In genomic region chr1:67441739-67442286, GRCh38 we compare ENCODE assay signal across 17 cellular contexts. TPM values are rescaled to one million over a fixed set of nuclear protein-coding genes. Genes with fewer than 3 reads are reported as not detected.
A peak's percentile ranks its signal among the peaks of the same experiment; 100 is the strongest.
DNase-seq lines count a peak whose midpoint lies in the region; ATAC-seq, FAIRE-seq and TF ChIP-seq lines count a peak whose summit lies in the region.
"Had no signal": no experiment of that assay in that cellular context is flagged by ENCODE, and none has a peak within 500 bp of the region (broad histone marks: within the 10 kb centered on the region; RNA-seq: fewer than 3 reads in every experiment).

No MANE protein-coding gene starts in this region.

- TF ChIP-seq RAD21 in GM12878 (IDR thresholded peaks at IDR 0.05; ENCODE audit: insufficient read depth, low read depth, low read length), result no peak

- WGBS in GM12878 (ENCODE audit: insufficient coverage, insufficient replicate concordance, low lambda C conversion rate, missing lambda C conversion rate), result 50% methylated on average over 3 of the region's 3 CpGs

- no peaks in the 10 kb centered on the region for H3K27me3 Mint-ChIP-seq in CD8-positive, alpha-beta T cell (ENCODE audit: low read depth)

- H3K4me3 Mint-ChIP-seq in CD8-positive, alpha-beta T cell, result no peak overlapping the region
- H3K4me3 Mint-ChIP-seq: CD8-positive, alpha-beta memory T cell; naive thymus-derived CD4-positive, alpha-beta T cell had no signal

- no peak overlapping the region for H3K4me3 ChIP-seq in GM12878
- no peak overlapping the region for H3K4me3 ChIP-seq in thoracic aorta
- no peak overlapping the region for H3K4me3 ChIP-seq in CD8-positive, alpha-beta T cell (ENCODE audit: low read depth, low read length)
- H3K4me3 ChIP-seq: body of pancreas, dorsolateral prefrontal cortex, esophagus squamous epithelium, Peyer's patch had no signal

- no peaks in the 10 kb centered on the region for H3K4me1 Mint-ChIP-seq in CD8-positive, alpha-beta T cell (ENCODE audit: low read depth)

- no peaks in the 10 kb centered on the region for H4K20me1 ChIP-seq in GM12878 (ENCODE audit: control insufficient read depth, insufficient read depth)

- CTCF ChIA-PET in GM12878 (lab: Yijun Ruan, JAX), result interaction anchor here (1.6 kb wide), 1 partner anchor 10 kb away, joined by 4 read pairs; no protein-coding TSS in a partner anchor
- CTCF ChIA-PET in CD8-positive, alpha-beta T cell (lab: Charles Lee), result interaction anchor here (1.5 kb wide), 1 partner anchor 9 kb away, joined by 4 read pairs; no protein-coding TSS in a partner anchor

- BruUV-seq in GM12878 (replicated peaks; lab: Mats Ljungman, UMichigan), result no TSS peak

- peaks cover 0 to 4% of the 10 kb centered on the region in 2 donors for H3K36me3 Mint-ChIP-seq in activated naive CD4-positive, alpha-beta T cell treated with anti-CD3 and anti-CD28 coated beads, Interleukin-2, amount 50 U/mL, for 72 hours
- H3K36me3 Mint-ChIP-seq in CD8-positive, alpha-beta T cell, result no peaks in the 10 kb centered on the region
- H3K36me3 Mint-ChIP-seq: naive thymus-derived CD4-positive, alpha-beta T cell had no signal

- no peaks in the 10 kb centered on the region for H3K36me3 ChIP-seq in GM12878 (ENCODE audit: control insufficient read depth in 2 of 2, insufficient read depth in 2 of 2, low read length in 1 of 2)
- no peaks in the 10 kb centered on the region for H3K36me3 ChIP-seq in thoracic aorta
- no peaks in the 10 kb centered on the region for H3K36me3 ChIP-seq in CD8-positive, alpha-beta T cell (ENCODE audit: insufficient read depth, low read length)
- H3K36me3 ChIP-seq: esophagus squamous epithelium, Peyer's patch had no signal

- H3K27me3 ChIP-seq in GM12878 (replicated peaks in 1 of 2; ENCODE audit: control insufficient read depth in 2 of 2, insufficient read depth in 2 of 2, low read length in 1 of 2) (no peaks in the 10 kb centered on the region), thoracic aorta (replicated peaks; ENCODE audit: insufficient read depth) (no peaks in the 10 kb centered on the region)
- H3K27me3 ChIP-seq in CD8-positive, alpha-beta T cell (ENCODE audit: insufficient read depth, low read length), result no peaks in the 10 kb centered on the region
- H3K27me3 ChIP-seq: body of pancreas, esophagus squamous epithelium, Peyer's patch had no signal

- H3K9me3 ChIP-seq in GM12878 (replicated peaks; ENCODE audit: control insufficient read depth, insufficient read depth, low read length) (no peaks in the 10 kb centered on the region), thoracic aorta (no peaks in the 10 kb centered on the region)
- no peaks in the 10 kb centered on the region for H3K9me3 ChIP-seq in CD8-positive, alpha-beta T cell (ENCODE audit: low read length)
- H3K9me3 ChIP-seq: body of pancreas, esophagus squamous epithelium, Peyer's patch had no signal

- no peak for DNase-seq in activated naive CD4-positive, alpha-beta T cell treated with anti-CD3 and anti-CD28 coated beads, Interleukin-2, amount 50 U/mL, for 72 hours (ENCODE audit: low spot score in 2 of 2)
- DNase-seq in activated naive CD4-positive, alpha-beta T cell treated with anti-CD3 and anti-CD28 coated beads, Interleukin-2, amount 50 U/mL, for 16 hours, result no peak
- DNase-seq in GM12878 (ENCODE audit: low read depth, low spot score) (no peak), thoracic aorta (ENCODE audit: low spot score) (no peak), cerebellar nuclear complex (lab: John Stamatoyannopoulos, UW) (no peak), GF-D8 (lab: John Stamatoyannopoulos, UW) (no peak)
- no peak for DNase-seq in CD8-positive, alpha-beta T cell
- DNase-seq: activated CD8-positive, alpha-beta memory T cell treated with anti-CD3 and anti-CD28 coated beads for 24 hours; activated gamma-delta T cell; CD8-positive, alpha-beta memory T cell; esophagus squamous epithelium; NCI-H1417 treated with DMSO at 0.1 percent for 48 hours had no signal

- in situ Hi-C loops in GM12878 (cut with MboI), result no loop called here

- peaks cover 6% of the 10 kb centered on the region; the same call in 1 of the 2 replicates for H3K4me1 ChIP-seq in GM12878 (ENCODE audit: control insufficient read depth, insufficient read depth, low read length)
- peaks cover 5 to 19% of the 10 kb centered on the region in 2 donors for H3K4me1 ChIP-seq in thoracic aorta (ENCODE audit: control insufficient read depth in 1 of 2, low read depth in 2 of 2)
- H3K4me1 ChIP-seq in CD8-positive, alpha-beta T cell (ENCODE audit: insufficient read depth, low read length), result no peaks in the 10 kb centered on the region
- H3K4me1 ChIP-seq: Peyer's patch had no signal

- TF ChIP-seq CTCF in GM12878 (IDR thresholded peaks at IDR 0.05 in 2 of 3, conservative IDR thresholded peaks at IDR 0.05 in 1 of 3; ENCODE audit: control insufficient read depth in 2 of 3, extremely low read depth in 1 of 3, insufficient read depth in 1 of 3, low read depth in 3 of 3, low read length in 3 of 3) (no peak), thoracic aorta (IDR thresholded peaks at IDR 0.05) (no peak)
- TF ChIP-seq CTCF in CD8-positive, alpha-beta T cell (IDR thresholded peaks at IDR 0.05), result no peak

- RAD21 ChIA-PET in GM12878 (lab: Charles Lee; ENCODE audit: unreplicated experiment), result interaction anchor here (0.6 to 0.7 kb wide), 2 partner anchors 27 to 684 kb away, joined by 3 to 4 read pairs; no protein-coding TSS in a partner anchor

- H3K27ac Mint-ChIP-seq in activated naive CD4-positive, alpha-beta T cell treated with anti-CD3 and anti-CD28 coated beads, Interleukin-2, amount 50 U/mL, for 72 hours, result peak overlapping the region; percentile 57 to 74
- H3K27ac Mint-ChIP-seq in CD8-positive, alpha-beta T cell, result no peak overlapping the region
- H3K27ac Mint-ChIP-seq: CD8-positive, alpha-beta memory T cell had no signal

- no peak overlapping the region for H2AFZ ChIP-seq in GM12878 (ENCODE audit: control insufficient read depth, low read depth, low read length)

- TF ChIP-seq POLR2A in GM12878 (IDR thresholded peaks at IDR 0.05; ENCODE audit: low read depth, low read length), result no peak

- H3K4me2 ChIP-seq in GM12878 (ENCODE audit: control insufficient read depth, insufficient read depth), result no peak overlapping the region

- FAIRE-seq in GM12878 (lab: Jason Lieb, UNC), result no peak

- H3K27ac ChIP-seq in GM12878 (ENCODE audit: control insufficient read depth, insufficient read depth), result no peak overlapping the region
- peak overlapping the region; percentile 23 to 42 for H3K27ac ChIP-seq in thoracic aorta
- no peak overlapping the region for H3K27ac ChIP-seq in CD8-positive, alpha-beta T cell (ENCODE audit: low read depth, low read length)
- H3K27ac ChIP-seq: body of pancreas, esophagus squamous epithelium, Peyer's patch had no signal

- intact Hi-C loops in GM12878 (cut with micrococcal nuclease; ENCODE audit: unreplicated experiment), result no loop called here
- intact Hi-C loops in CD8-positive, alpha-beta T cell (cut with DNase I, micrococcal nuclease), result no loop called here

- H3K9me3 Mint-ChIP-seq in activated naive CD4-positive, alpha-beta T cell treated with anti-CD3 and anti-CD28 coated beads, Interleukin-2, amount 50 U/mL, for 72 hours, result peaks cover 0 to 8% of the 10 kb centered on the region in 2 donors
- H3K9me3 Mint-ChIP-seq in CD8-positive, alpha-beta T cell, result no peaks in the 10 kb centered on the region
- H3K9me3 Mint-ChIP-seq: CD8-positive, alpha-beta memory T cell; naive thymus-derived CD4-positive, alpha-beta T cell had no signal

- POLR2A ChIA-PET in GM12878 (lab: Charles Lee), result no interaction called here
- POLR2A ChIA-PET in CD8-positive, alpha-beta T cell (lab: Charles Lee), result interaction anchor here (0.7 to 2.3 kb wide), 3 partner anchors 11 to 85 kb away, joined by 3 to 11 read pairs (median 3); partner anchors contain the start of gene SERBP1

- peak; percentile 93 to 99 for ATAC-seq in activated naive CD4-positive, alpha-beta T cell treated with anti-CD3 and anti-CD28 coated beads, Interleukin-2, amount 50 U/mL, for 72 hours
- ATAC-seq in HG02870 (IDR thresholded peaks at IDR 0.05; ENCODE audit: unreplicated experiment) (peak; percentile 69), GM12878 (peak; percentile 45; the same call in 2 of the 3 replicates), thoracic aorta (ENCODE audit: insufficient number of reproducible peaks, low FRiP score, low read depth) (no peak)
- no peak for ATAC-seq in CD8-positive, alpha-beta T cell
- ATAC-seq: body of pancreas; naive thymus-derived CD4-positive, alpha-beta T cell had no signal

- SMC1A ChIA-PET in GM12878 (lab: Charles Lee; ENCODE audit: uncharacterized antibody, unreplicated experiment), result interaction anchor here (0.6 to 1.1 kb wide), 4 partner anchors 14 to 228 kb away, joined by 3 read pairs; no protein-coding TSS in a partner anchor

- H3K79me2 ChIP-seq in GM12878 (ENCODE audit: control insufficient read depth, insufficient read depth, low read length), result no peaks in the 10 kb centered on the region

- TF ChIP-seq EP300 in GM12878 (IDR thresholded peaks at IDR 0.05; ENCODE audit: borderline replicate concordance in 1 of 2, control insufficient read depth in 1 of 2, low read depth in 2 of 2, low read length in 2 of 2), result no peak

- H3K9ac ChIP-seq in GM12878 (ENCODE audit: control insufficient read depth, insufficient read depth, low read length), result no peak overlapping the region

TF ChIP-seq in GM12878, 131 proteins besides CTCF, POLR2A, EP300 and RAD21 (continues in another document):
- no peak for TF ChIP-seq BHLHE40 (IDR thresholded peaks at IDR 0.05; ENCODE audit: borderline replicate concordance in 1 of 2, low read depth in 2 of 2, low read length in 1 of 2)
- no peak for TF ChIP-seq NFIC (IDR thresholded peaks at IDR 0.05; ENCODE audit: low read depth, low read length)
- no peak for TF ChIP-seq NRF1 (conservative IDR thresholded peaks at IDR 0.05; ENCODE audit: low read depth, low read length)

RNA-seq across cellular contexts. Expression of gene SERBP1, which starts 11.6 kb away (rescaled TPM):
- total RNA-seq in activated naive CD4-positive, alpha-beta T cell treated with anti-CD3 and anti-CD28 coated beads, Interleukin-2, amount 50 U/mL, for 72 hours, result 100 to 1,000 TPM; 354 to 447 TPM
- 200 and 206 TPM in 2 replicates for total RNA-seq in GM12878 (2013; cell fraction: nucleolus; rRNA removed)
- total RNA-seq in GM12878 (2014; rRNA removed) (334 and 376 TPM in 2 replicates), GM12878 (2014; rRNA removed; fragmentation: Illumina TruSeq; extraction: Trizol) (471 and 509 TPM in 2 replicates), GM12878 (2021) (383 and 385 TPM in 2 replicates), thoracic aorta (100 to 1,000 TPM; 143 to 274 TPM)
- polyA plus RNA-seq in GM12878 (2011; ENCODE audit: low read depth), result 133 TPM
- polyA plus RNA-seq in GM12878 (2011; rRNA removed) (416 and 531 TPM in 2 replicates), GM12878 (2014; fragmentation: Illumina TruSeq; extraction: Trizol) (414 and 440 TPM in 2 replicates), GM12878 (2014; fragmentation: Nextera tagmentation; extraction: Ambion mirVana) (100 to 1,000 TPM in 1 of 2 experiments, 10 to 100 TPM in 1; 76.7 to 111 TPM), GM12878 (2014; rRNA removed) (343 and 346 TPM in 2 replicates), GM12878 (2016; fragmentation: Nextera tagmentation; extraction: Ambion mirVana) (100 to 1,000 TPM; 384 to 389 TPM)
- 172 and 204 TPM in 2 replicates for polyA plus RNA-seq in GM12878 (2011; cell fraction: cytosol; rRNA removed)
- 107 and 186 TPM in 2 replicates for polyA plus RNA-seq in GM12878 (2011; cell fraction: nucleus; rRNA removed)
- polyA plus RNA-seq in GM12878 (2012), result 308 and 325 TPM in 2 replicates
- 117 and 148 TPM in 2 replicates for polyA minus RNA-seq in GM12878 (2011; rRNA and poly(A)+ RNA removed)
- 120 and 146 TPM in 2 replicates for polyA minus RNA-seq in GM12878 (2011; cell fraction: cytosol; rRNA and poly(A)+ RNA removed)
- polyA minus RNA-seq in GM12878 (2011; cell fraction: nucleus; rRNA and poly(A)+ RNA removed), result 45.2 and 84.8 TPM in 2 replicates
- 100 to 1,000 TPM; 136 to 143 TPM for total RNA-seq in CD8-positive, alpha-beta T cell

Comparison
In these comparisons a context has a peak if more than half of its experiments do, and no peak if none do; other contexts are left out.
1. ATAC-seq: peak in activated naive CD4-positive, alpha-beta T cell treated with anti-CD3 and anti-CD28 coated beads, Interleukin-2, amount 50 U/mL, for 72 hours (2 of 2), HG02870 (single experiment) and GM12878 (single experiment); none in thoracic aorta (single experiment) and CD8-positive, alpha-beta T cell (single experiment).
2. H3K27ac ChIP-seq: peak in thoracic aorta (2 of 2); none in GM12878 (single experiment) and CD8-positive, alpha-beta T cell (single experiment).